Comparison of ENCODE assay signal across 33 cellular contexts in the genomic region with DNA sequence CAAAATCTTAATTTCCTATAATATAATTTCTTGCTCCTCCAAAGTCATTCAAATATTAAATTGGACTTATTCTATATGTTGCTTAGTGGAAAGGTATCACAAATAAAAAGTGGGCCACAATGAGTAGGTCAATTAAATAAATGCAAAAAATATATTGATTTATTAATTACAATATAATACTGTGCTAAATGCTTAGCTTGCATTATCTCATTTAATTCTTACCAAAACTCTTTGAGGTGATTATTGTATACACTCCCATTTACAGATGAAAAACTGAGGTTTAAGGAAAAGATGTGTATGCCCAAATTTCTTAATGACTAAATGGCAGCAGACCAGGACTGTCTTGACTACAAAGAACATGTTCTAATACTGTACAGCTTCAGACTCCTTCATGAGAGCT.
"Had no signal": no experiment of that assay in that cellular context is flagged by ENCODE, and none has a peak within 500 bp of the region (broad histone marks: within the 10 kb centered on the region; RNA-seq: fewer than 3 reads in every experiment).

No MANE protein-coding gene starts in this region.

- H3K36me3 ChIP-seq: ascending aorta, cardiac muscle cell, WERI-Rb-1 had no signal

- FAIRE-seq: bronchial epithelial cell, TTC549 had no signal

- H3K9me3 ChIP-seq: ascending aorta had no signal

- H3K4me1 ChIP-seq: ascending aorta had no signal

- H3K27ac ChIP-seq: ascending aorta, cardiac muscle cell, WERI-Rb-1 had no signal

- H3K4me3 ChIP-seq: ascending aorta, cardiac muscle cell had no signal

- DNase-seq: activated CD4-positive, alpha-beta memory T cell treated with anti-CD3 and anti-CD28 coated beads, Interleukin-2, amount 10 ng/mL, durations not matched to agents 7 days and 5 days; activated CD4-positive, alpha-beta T cell treated with anti-CD3 and anti-CD28 coated beads for 1 hour; activated CD4-positive, alpha-beta T cell treated with anti-CD3 and anti-CD28 coated beads for 36 hours; activated CD4-positive, alpha-beta T cell treated with anti-CD3 and anti-CD28 coated beads for 48 hours; activated CD4-positive, alpha-beta T cell treated with anti-CD3 and anti-CD28 coated beads, Interleukin-2, amount 10 ng/mL, durations not matched to agents 7 days and 5 days; activated CD4-positive, alpha-beta T cell treated with anti-CD3 and anti-CD28 coated beads, Interleukin-2, amount 50 U/mL, for 48 hours; activated CD4-positive, CD25-positive, alpha-beta regulatory T cell; activated CD8-positive, alpha-beta memory T cell treated with anti-CD3 and anti-CD28 coated beads for 24 hours; activated CD8-positive, alpha-beta memory T cell treated with anti-CD3 and anti-CD28 coated beads, Interleukin-2, amount 10 ng/mL, durations not matched to agents 7 days and 5 days; activated CD8-positive, alpha-beta memory T cell treated with anti-CD3 and anti-CD28 coated beads, Interleukin-2, amount 50 U/mL, for 48 hours; activated CD8-positive, alpha-beta T cell treated with anti-CD3 and anti-CD28 coated beads, Interleukin-2, amount 10 ng/mL, durations not matched to agents 7 days and 5 days; activated effector memory CD4-positive, alpha-beta T cell treated with Interleukin-2 at 50 U/mL for 16 hours; activated gamma-delta T cell; activated naive CD4-positive, alpha-beta T cell treated with anti-CD3 and anti-CD28 coated beads, Interleukin-2, amount 10 ng/mL, durations not matched to agents 7 days and 5 days; activated naive CD4-positive, alpha-beta T cell treated with Interleukin-2 at 50 U/mL for 16 hours; activated naive CD8-positive, alpha-beta T cell treated with anti-CD3 and anti-CD28 coated beads, Interleukin-2, amount 10 ng/mL, durations not matched to agents 7 days and 5 days; activated naive CD8-positive, alpha-beta T cell treated with anti-CD3 and anti-CD28 coated beads, Interleukin-2, amount 50 U/mL, for 24 hours; activated T-cell treated with anti-CD3 and anti-CD28 coated beads, Interleukin-2, amount 50 U/mL, for 24 hours; activated T-cell treated with anti-CD3 and anti-CD28 coated beads, Interleukin-2, amount 50 U/mL, for 48 hours; amygdala; anterior cingulate cortex; caudate nucleus; cerebellar nuclear complex; T-helper 1 cell; T-helper 2 cell; T-helper 9 cell; WERI-Rb-1 had no signal

- H3K27me3 ChIP-seq: ascending aorta, cardiac muscle cell had no signal

- ATAC-seq: activated CD4-positive, alpha-beta T cell treated with anti-CD3 and anti-CD28 coated beads for 36 hours; activated CD4-positive, CD25-positive, alpha-beta regulatory T cell treated with anti-CD3 and anti-CD28 coated beads, Interleukin-2, amount 50 U/mL, for 24 hours; activated CD8-positive, alpha-beta memory T cell treated with anti-CD3 and anti-CD28 coated beads, Interleukin-2, amount 10 ng/mL, durations not matched to agents 7 days and 5 days; activated CD8-positive, alpha-beta T cell treated with anti-CD3 and anti-CD28 coated beads, Interleukin-2, amount 10 ng/mL, durations not matched to agents 7 days and 5 days; activated naive CD8-positive, alpha-beta T cell treated with anti-CD3 and anti-CD28 coated beads, Interleukin-2, amount 50 U/mL, for 24 hours; WTC11 had no signal
